Comparison of ENCODE assay signal across 14 cellular contexts in the genomic region with DNA sequence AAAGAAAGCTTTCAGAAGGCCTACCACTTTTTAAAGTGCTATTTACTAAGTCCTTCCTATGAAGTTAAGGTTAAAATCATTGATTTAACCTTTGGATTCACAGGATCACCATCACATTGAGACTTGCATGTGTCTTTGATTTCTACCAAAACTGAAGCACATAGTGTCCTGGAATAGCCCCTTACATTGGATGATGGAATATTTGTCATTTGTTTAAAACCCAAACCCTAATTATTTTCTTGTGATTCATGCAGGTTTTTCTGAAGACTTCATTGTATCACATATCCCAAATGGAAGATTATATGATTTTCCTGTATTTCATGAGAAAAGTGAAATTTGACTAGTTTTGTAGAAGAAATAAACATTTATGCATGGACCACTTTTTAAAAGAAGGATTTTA. TPM values are rescaled to one million over a fixed set of nuclear protein-coding genes. Genes with fewer than 3 reads are reported as not detected.
DNase-seq lines count a peak whose midpoint lies in the region; ATAC-seq, FAIRE-seq and TF ChIP-seq lines count a peak whose summit lies in the region.
"Had no signal": no experiment of that assay in that cellular context is flagged by ENCODE, and none has a peak within 500 bp of the region (broad histone marks: within the 10 kb centered on the region; RNA-seq: fewer than 3 reads in every experiment).

No MANE protein-coding gene starts in this region.

- H3K36me3 Mint-ChIP-seq in mesothelial cell of epicardium, result no peaks in the 10 kb centered on the region
- H3K36me3 Mint-ChIP-seq in activated T-helper 1 cell treated with anti-CD3 and anti-CD28 coated beads, Interleukin-12 subunit alpha, Interleukin-12 subunit beta, Interleukin-2, Interleukin-4 antibody, amounts not matched to agents 30 ng/mL and 10 ng/mL and 1 ng/mL, durations not matched to agents 14 hours and 24 hours and 36 hours (ENCODE audit: low read depth), result no peaks in the 10 kb centered on the region
- H3K36me3 Mint-ChIP-seq: activated CD4-positive, alpha-beta memory T cell treated with anti-CD3 and anti-CD28 coated beads for 36 hours had no signal

- BruUV-seq in endothelial cell of umbilical vein (replicated peaks; lab: Mats Ljungman, UMichigan), result no TSS peak

- no peaks in the 10 kb centered on the region for H4K20me1 ChIP-seq in endothelial cell of umbilical vein (replicated peaks; ENCODE audit: control insufficient read depth, extremely low read depth, insufficient read depth, low read length)

- peaks cover 43% of the 10 kb centered on the region for H3K4me1 ChIP-seq in HUES6 (ENCODE audit: control insufficient read depth, insufficient read depth, low read length)
- H3K4me1 ChIP-seq in endothelial cell of umbilical vein (ENCODE audit: control insufficient read depth, extremely low read depth, insufficient read depth, low read length), result peaks cover 17% of the 10 kb centered on the region
- peaks cover 0 to 13% (median 0%) of the 10 kb centered on the region in 9 donors for H3K4me1 ChIP-seq in heart right ventricle
- H3K4me1 ChIP-seq: right atrium auricular region had no signal

- TF ChIP-seq POLR2A in endothelial cell of umbilical vein (IDR thresholded peaks at IDR 0.05; ENCODE audit: low read depth, low read length), result no peak

- no peak overlapping the region for H3K27ac Mint-ChIP-seq in mesothelial cell of epicardium
- H3K27ac Mint-ChIP-seq in activated T-helper 1 cell treated with anti-CD3 and anti-CD28 coated beads, Interleukin-12 subunit alpha, Interleukin-12 subunit beta, Interleukin-2, Interleukin-4 antibody, amounts not matched to agents 30 ng/mL and 10 ng/mL and 1 ng/mL, durations not matched to agents 14 hours and 24 hours and 36 hours, result no peak overlapping the region
- H3K27ac Mint-ChIP-seq: activated CD4-positive, alpha-beta memory T cell treated with anti-CD3 and anti-CD28 coated beads for 36 hours had no signal

- H3K27me3 ChIP-seq in HUES6 (ENCODE audit: control insufficient read depth, insufficient read depth, low read length) (no peaks in the 10 kb centered on the region), endothelial cell of umbilical vein (ENCODE audit: control insufficient read depth in 2 of 2, insufficient read depth in 2 of 2, low read length in 2 of 2) (no peaks in the 10 kb centered on the region), heart right ventricle (no peaks in the 10 kb centered on the region)
- H3K27me3 ChIP-seq: right atrium auricular region had no signal

- H3K36me3 ChIP-seq in HUES6 (ENCODE audit: control insufficient read depth, insufficient read depth, low read length) (no peaks in the 10 kb centered on the region), endothelial cell of umbilical vein (ENCODE audit: control insufficient read depth in 2 of 2, extremely low read depth in 1 of 2, insufficient read depth in 2 of 2, low read length in 2 of 2) (no peaks in the 10 kb centered on the region), heart right ventricle (no peaks in the 10 kb centered on the region)
- H3K36me3 ChIP-seq: right atrium auricular region had no signal

- ATAC-seq in HG02973 (IDR thresholded peaks at IDR 0.05; ENCODE audit: unreplicated experiment) (no peak), heart right ventricle (no peak)

- peak overlapping the region; percentile 13 for H3K4me3 Mint-ChIP-seq in mesothelial cell of epicardium
- no peak overlapping the region for H3K4me3 Mint-ChIP-seq in activated T-helper 1 cell treated with anti-CD3 and anti-CD28 coated beads, Interleukin-12 subunit alpha, Interleukin-12 subunit beta, Interleukin-2, Interleukin-4 antibody, amounts not matched to agents 30 ng/mL and 10 ng/mL and 1 ng/mL, durations not matched to agents 14 hours and 24 hours and 36 hours
- H3K4me3 Mint-ChIP-seq: activated CD4-positive, alpha-beta memory T cell treated with anti-CD3 and anti-CD28 coated beads for 36 hours had no signal

- TF ChIP-seq CTCF in endothelial cell of umbilical vein (IDR thresholded peaks at IDR 0.05; ENCODE audit: extremely low read depth in 1 of 2, insufficient read depth in 1 of 2, low read depth in 1 of 2, low read length in 2 of 2) (no peak), mesothelial cell of epicardium (IDR thresholded peaks at IDR 0.05; ENCODE audit: unreplicated experiment) (no peak), heart right ventricle (IDR thresholded peaks at IDR 0.05) (no peak)

- H3K9me1 ChIP-seq in endothelial cell of umbilical vein (replicated peaks; ENCODE audit: control insufficient read depth, extremely low read depth, insufficient read depth, low read length), result no peaks in the 10 kb centered on the region

- H2AFZ ChIP-seq in endothelial cell of umbilical vein (ENCODE audit: low read depth, low read length), result no peak overlapping the region

- in situ Hi-C loops in ACHN (cut with HindIII; ENCODE audit: low pct_ligation_motif_present, low pct_unique_long_range_greater_than_20kb, low sequenced_read_pairs), result no loop called here

- no peaks in the 10 kb centered on the region for H3K9me3 Mint-ChIP-seq in mesothelial cell of epicardium
- no peaks in the 10 kb centered on the region for H3K9me3 Mint-ChIP-seq in activated T-helper 1 cell treated with anti-CD3 and anti-CD28 coated beads, Interleukin-12 subunit alpha, Interleukin-12 subunit beta, Interleukin-2, Interleukin-4 antibody, amounts not matched to agents 30 ng/mL and 10 ng/mL and 1 ng/mL, durations not matched to agents 14 hours and 24 hours and 36 hours
- H3K9me3 Mint-ChIP-seq: activated CD4-positive, alpha-beta memory T cell treated with anti-CD3 and anti-CD28 coated beads for 36 hours had no signal

- H3K9me3 ChIP-seq in HUES6 (ENCODE audit: control insufficient read depth, insufficient read depth, low read depth, low read length) (no peaks in the 10 kb centered on the region), endothelial cell of umbilical vein (replicated peaks; ENCODE audit: control insufficient read depth, insufficient read depth, low read length) (no peaks in the 10 kb centered on the region), heart right ventricle (no peaks in the 10 kb centered on the region)
- H3K9me3 ChIP-seq: right atrium auricular region had no signal

- H3K4me3 ChIP-seq in HUES6 (ENCODE audit: low read depth, low read length) (peak overlapping the region; percentile 77), endothelial cell of umbilical vein (replicated peaks in 1 of 3; ENCODE audit: insufficient read depth in 1 of 3, low read depth in 1 of 3, low read length in 3 of 3) (no peak overlapping the region), heart right ventricle (peak overlapping the region in 1 of 10 donors; percentile 57)
- H3K4me3 ChIP-seq: right atrium auricular region had no signal

- H3K4me1 Mint-ChIP-seq in mesothelial cell of epicardium, result peaks cover 58% of the 10 kb centered on the region
- peaks cover 26% of the 10 kb centered on the region for H3K4me1 Mint-ChIP-seq in activated T-helper 1 cell treated with anti-CD3 and anti-CD28 coated beads, Interleukin-12 subunit alpha, Interleukin-12 subunit beta, Interleukin-2, Interleukin-4 antibody, amounts not matched to agents 30 ng/mL and 10 ng/mL and 1 ng/mL, durations not matched to agents 14 hours and 24 hours and 36 hours (ENCODE audit: low read depth)

- intact Hi-C loops in endothelial cell of umbilical vein (cut with micrococcal nuclease), result loop anchor here (5.0 to 10.0 kb wide), 3 partner anchors 69 to 994 kb away; partner anchors contain the start of gene SEMA3D
- intact Hi-C loops in activated T-helper 1 cell treated with anti-CD3 and anti-CD28 coated beads, Interleukin-12 subunit alpha, Interleukin-12 subunit beta, Interleukin-2, Interleukin-4 antibody, amounts not matched to agents 30 ng/mL and 10 ng/mL and 1 ng/mL, durations not matched to agents 14 hours and 24 hours and 36 hours (cut with micrococcal nuclease), result no loop called here
- intact Hi-C loops in heart right ventricle (cut with DNase I), result loop anchor here in 2 of 10 donors (10.0 kb wide), 1 partner anchor 834 kb away; no protein-coding TSS in a partner anchor
- intact Hi-C loops in cardiac septum (cut with DNase I), result loop anchor here (10.0 kb wide), 1 partner anchor 834 kb away; no protein-coding TSS in a partner anchor

- H3K27ac ChIP-seq in HUES6 (ENCODE audit: low read depth, low read length), result no peak overlapping the region
- no peak overlapping the region for H3K27ac ChIP-seq in endothelial cell of umbilical vein (ENCODE audit: insufficient read depth, low read depth, low read length)
- no peak overlapping the region for H3K27ac ChIP-seq in heart right ventricle
- H3K27ac ChIP-seq: right atrium auricular region had no signal

- no peak overlapping the region for H3K4me2 ChIP-seq in endothelial cell of umbilical vein (ENCODE audit: insufficient read depth, low read length)

- H3K9ac ChIP-seq in HUES6 (ENCODE audit: low read length) (no peak overlapping the region), endothelial cell of umbilical vein (replicated peaks; ENCODE audit: extremely low read depth, insufficient read depth, low read length) (no peak overlapping the region)

- dilution Hi-C loops in endothelial cell of umbilical vein (cut with MboI; ENCODE audit: extremely low pct_ligation_motif_present, low sequenced_read_pairs), result no loop called here

- H3K27me3 Mint-ChIP-seq in mesothelial cell of epicardium (ENCODE audit: low read depth), result no peaks in the 10 kb centered on the region
- peaks cover 10% of the 10 kb centered on the region for H3K27me3 Mint-ChIP-seq in activated T-helper 1 cell treated with anti-CD3 and anti-CD28 coated beads, Interleukin-12 subunit alpha, Interleukin-12 subunit beta, Interleukin-2, Interleukin-4 antibody, amounts not matched to agents 30 ng/mL and 10 ng/mL and 1 ng/mL, durations not matched to agents 14 hours and 24 hours and 36 hours (ENCODE audit: insufficient read depth)
- H3K27me3 Mint-ChIP-seq: activated CD4-positive, alpha-beta memory T cell treated with anti-CD3 and anti-CD28 coated beads for 36 hours had no signal

- peak; percentile 22 for DNase-seq in ACHN
- DNase-seq in endothelial cell of umbilical vein (ENCODE audit: low read depth, low spot score), result peak; percentile 7
- DNase-seq in mesothelial cell of epicardium (ENCODE audit: low spot score in 2 of 2, unreplicated experiment in 2 of 2), result no peak
- no peak for DNase-seq in activated T-helper 1 cell treated with anti-CD3 and anti-CD28 coated beads, Interleukin-12 subunit alpha, Interleukin-12 subunit beta, Interleukin-2, Interleukin-4 antibody, amounts not matched to agents 30 ng/mL and 10 ng/mL and 1 ng/mL, durations not matched to agents 14 hours and 24 hours and 36 hours (ENCODE audit: low spot score)
- DNase-seq in heart right ventricle, result no peak
- no peak for DNase-seq in cardiac septum (ENCODE audit: low spot score)
- DNase-seq: activated CD4-positive, alpha-beta memory T cell treated with anti-CD3 and anti-CD28 coated beads for 36 hours; head of caudate nucleus; kidney; nucleus accumbens; stimulated activated CD4-positive, alpha-beta T cell treated with anti-CD3 and anti-CD28 coated beads, Interleukin-1b, Interleukin-23, amount 100 ng/mL, for 48 hours had no signal

- no peaks in the 10 kb centered on the region for H3K79me2 ChIP-seq in endothelial cell of umbilical vein (ENCODE audit: control insufficient read depth, insufficient read depth, low read length)

- CTCF ChIA-PET in endothelial cell of umbilical vein (lab: Charles Lee), result interaction anchor here (0.7 to 1.2 kb wide), 2 partner anchors 142 to 214 kb away, joined by 3 to 4 read pairs; no protein-coding TSS in a partner anchor

- POLR2A ChIA-PET in endothelial cell of umbilical vein (lab: Charles Lee), result interaction anchor here (0.6 kb wide), 1 partner anchor 54 kb away, joined by 4 read pairs; no protein-coding TSS in a partner anchor

- no peak for FAIRE-seq in endothelial cell of umbilical vein (lab: Jason Lieb, UNC)

RNA-seq across cellular contexts. Expression of gene SEMA3A, which starts 3.3 kb away (rescaled TPM):
- total RNA-seq in endothelial cell of umbilical vein (1.2 and 1.7 TPM in 2 replicates), mesothelial cell of epicardium (43.4 to 50.4 TPM (median 44.4 TPM) in 3 replicates), heart right ventricle (1 to 10 TPM in 8 of 10 donors, under 1 TPM in 2; 0.57 to 5.3 (median 1.7) TPM), cardiac septum (1.00 TPM)
- polyA plus RNA-seq in endothelial cell of umbilical vein (0.49 and 0.68 TPM in 2 replicates), heart right ventricle (under 1 TPM; 0.19 to 0.59 TPM)
- polyA plus RNA-seq in endothelial cell of umbilical vein (2011; cell fraction: cytosol; rRNA removed), result 0.68 and 0.73 TPM in 2 replicates
- polyA plus RNA-seq in endothelial cell of umbilical vein (2011; cell fraction: nucleus; rRNA removed), result 1.3 and 1.6 TPM in 2 replicates
- polyA plus RNA-seq in endothelial cell of umbilical vein (2012), result 0.45 and 0.76 TPM in 2 replicates
- 1.5 and 1.6 TPM in 2 replicates for polyA minus RNA-seq in endothelial cell of umbilical vein
- not detected for polyA minus RNA-seq in endothelial cell of umbilical vein (2011; cell fraction: cytosol; rRNA and poly(A)+ RNA removed)
- 3.3 and 4.3 TPM in 2 replicates for polyA minus RNA-seq in endothelial cell of umbilical vein (2011; cell fraction: nucleus; rRNA and poly(A)+ RNA removed)
- total RNA-seq in activated T-helper 1 cell treated with anti-CD3 and anti-CD28 coated beads, Interleukin-12 subunit alpha, Interleukin-12 subunit beta, Interleukin-2, Interleukin-4 antibody, amounts not matched to agents 30 ng/mL and 10 ng/mL and 1 ng/mL, durations not matched to agents 14 hours and 24 hours and 36 hours, result 0.34 TPM in 1 of 2 replicates, not detected in the other

Comparison
In these comparisons a context has a peak if more than half of its experiments do, and no peak if none do; other contexts are left out.
1. DNase-seq: peak in ACHN (single experiment) and endothelial cell of umbilical vein (single experiment); none in mesothelial cell of epicardium (0 of 2), activated T-helper 1 cell treated with anti-CD3 and anti-CD28 coated beads, Interleukin-12 subunit alpha, Interleukin-12 subunit beta, Interleukin-2, Interleukin-4 antibody, amounts not matched to agents 30 ng/mL and 10 ng/mL and 1 ng/mL, durations not matched to agents 14 hours and 24 hours and 36 hours (single experiment), heart right ventricle (0 of 2) and cardiac septum (single experiment).